23 cellular contexts compared by ENCODE assay signal in the genomic region with DNA sequence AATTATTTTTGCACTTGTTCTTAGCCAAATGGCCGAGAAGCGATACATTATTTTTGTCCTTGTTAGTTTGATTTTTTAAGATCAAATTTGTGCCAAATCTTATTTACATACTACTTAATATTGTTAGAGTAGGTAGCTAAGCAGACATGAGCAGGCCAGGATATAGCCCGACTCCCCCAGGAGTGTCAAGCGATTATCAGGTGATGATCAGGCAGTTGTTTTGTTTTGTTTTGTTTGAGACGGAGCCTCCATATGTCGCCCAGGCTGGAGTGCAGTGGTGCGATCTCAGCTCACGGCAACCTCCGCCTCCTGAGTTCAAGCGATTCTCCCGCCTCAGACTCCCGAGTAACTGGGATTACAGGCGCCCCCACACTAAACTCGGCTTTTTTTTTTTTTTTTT.
"Had no signal": no experiment of that assay in that cellular context is flagged by ENCODE, and none has a peak within 500 bp of the region (broad histone marks: within the 10 kb centered on the region; RNA-seq: fewer than 3 reads in every experiment).

No MANE protein-coding gene starts in this region.

- H3K36me3 Mint-ChIP-seq: activated CD8-positive, alpha-beta memory T cell treated with anti-CD3 and anti-CD28 coated beads, Interleukin-2, amount 10 ng/mL, durations not matched to agents 7 days and 5 days; memory B cell; naive thymus-derived CD4-positive, alpha-beta T cell had no signal

- H3K9me3 Mint-ChIP-seq: activated CD4-positive, alpha-beta T cell treated with anti-CD3 and anti-CD28 coated beads, Interleukin-2, amount 10 ng/mL, durations not matched to agents 7 days and 5 days; activated CD8-positive, alpha-beta T cell treated with anti-CD3 and anti-CD28 coated beads for 36 hours; activated naive CD8-positive, alpha-beta T cell treated with anti-CD3 and anti-CD28 coated beads, Interleukin-2, amount 50 U/mL, for 24 hours; activated T-helper 1 cell treated with anti-CD3 and anti-CD28 coated beads, Interleukin-12 subunit alpha, Interleukin-12 subunit beta, Interleukin-2, Interleukin-4 antibody, amounts not matched to agents 30 ng/mL and 10 ng/mL and 1 ng/mL, durations not matched to agents 14 hours and 24 hours and 36 hours; memory B cell; naive thymus-derived CD4-positive, alpha-beta T cell; neural crest cell; T-helper 2 cell treated with Interferon-gamma antibody and Interleukin-4, amounts not matched to agents 5 μg/mL and 100 μg/mL, for 36 hours had no signal

- H3K27ac ChIP-seq: thoracic aorta, VCaP had no signal

- H3K27me3 Mint-ChIP-seq: activated naive CD8-positive, alpha-beta T cell treated with anti-CD3 and anti-CD28 coated beads, Interleukin-2, amount 50 U/mL, for 24 hours had no signal

- H3K27ac Mint-ChIP-seq: activated CD4-positive, alpha-beta T cell treated with anti-CD3 and anti-CD28 coated beads, Interleukin-2, amount 10 ng/mL, durations not matched to agents 7 days and 5 days; activated CD8-positive, alpha-beta memory T cell treated with anti-CD3 and anti-CD28 coated beads, Interleukin-2, amount 10 ng/mL, durations not matched to agents 7 days and 5 days; activated CD8-positive, alpha-beta T cell treated with anti-CD3 and anti-CD28 coated beads for 36 hours; activated naive CD8-positive, alpha-beta T cell treated with anti-CD3 and anti-CD28 coated beads, Interleukin-2, amount 50 U/mL, for 24 hours; activated T-helper 1 cell treated with anti-CD3 and anti-CD28 coated beads, Interleukin-12 subunit alpha, Interleukin-12 subunit beta, Interleukin-2, Interleukin-4 antibody, amounts not matched to agents 30 ng/mL and 10 ng/mL and 1 ng/mL, durations not matched to agents 14 hours and 24 hours and 36 hours; memory B cell; naive thymus-derived CD4-positive, alpha-beta T cell; T-helper 2 cell treated with Interferon-gamma antibody and Interleukin-4, amounts not matched to agents 5 μg/mL and 100 μg/mL, for 36 hours had no signal

- DNase-seq: activated CD4-positive, alpha-beta T cell treated with anti-CD3 and anti-CD28 coated beads, Interleukin-2, amount 10 ng/mL, durations not matched to agents 7 days and 5 days; activated CD4-positive, CD25-positive, alpha-beta regulatory T cell treated with anti-CD3 and anti-CD28 coated beads, Interleukin-2, amount 50 U/mL, for 72 hours; activated CD8-positive, alpha-beta memory T cell treated with anti-CD3 and anti-CD28 coated beads, Interleukin-2, amount 10 ng/mL, durations not matched to agents 7 days and 5 days; activated CD8-positive, alpha-beta T cell treated with anti-CD3 and anti-CD28 coated beads for 36 hours; activated gamma-delta T cell; activated naive CD4-positive, alpha-beta T cell treated with anti-CD3 and anti-CD28 coated beads, Interleukin-2, amount 50 U/mL, for 16 hours; activated naive CD8-positive, alpha-beta T cell treated with anti-CD3 and anti-CD28 coated beads, Interleukin-2, amount 50 U/mL, for 24 hours; activated T-cell treated with anti-CD3 and anti-CD28 coated beads for 4 hours; cerebellar nuclear complex; cortex of kidney; naive thymus-derived CD4-positive, alpha-beta T cell; retina; spleen; stimulated activated CD4-positive, alpha-beta T cell treated with anti-CD3 and anti-CD28 coated beads, Interleukin-4, amount 100 ng/mL, for 1 hour; stimulated activated naive CD4-positive, alpha-beta T cell; upper lobe of left lung had no signal

- ATAC-seq: activated CD8-positive, alpha-beta memory T cell treated with anti-CD3 and anti-CD28 coated beads, Interleukin-2, amount 10 ng/mL, durations not matched to agents 7 days and 5 days; activated CD8-positive, alpha-beta T cell treated with anti-CD3 and anti-CD28 coated beads for 36 hours; activated naive CD8-positive, alpha-beta T cell treated with anti-CD3 and anti-CD28 coated beads, Interleukin-2, amount 50 U/mL, for 24 hours had no signal

- H3K27me3 ChIP-seq: spleen, upper lobe of left lung had no signal

- H3K36me3 ChIP-seq: spleen, thoracic aorta, upper lobe of left lung had no signal

- H3K4me3 Mint-ChIP-seq: activated CD4-positive, alpha-beta T cell treated with anti-CD3 and anti-CD28 coated beads, Interleukin-2, amount 10 ng/mL, durations not matched to agents 7 days and 5 days; activated CD8-positive, alpha-beta memory T cell treated with anti-CD3 and anti-CD28 coated beads, Interleukin-2, amount 10 ng/mL, durations not matched to agents 7 days and 5 days; activated CD8-positive, alpha-beta T cell treated with anti-CD3 and anti-CD28 coated beads for 36 hours; activated naive CD8-positive, alpha-beta T cell treated with anti-CD3 and anti-CD28 coated beads, Interleukin-2, amount 50 U/mL, for 24 hours; activated T-helper 1 cell treated with anti-CD3 and anti-CD28 coated beads, Interleukin-12 subunit alpha, Interleukin-12 subunit beta, Interleukin-2, Interleukin-4 antibody, amounts not matched to agents 30 ng/mL and 10 ng/mL and 1 ng/mL, durations not matched to agents 14 hours and 24 hours and 36 hours; memory B cell; naive thymus-derived CD4-positive, alpha-beta T cell; neural crest cell; T-helper 2 cell treated with Interferon-gamma antibody and Interleukin-4, amounts not matched to agents 5 μg/mL and 100 μg/mL, for 36 hours had no signal

- H3K4me3 ChIP-seq: spleen, thoracic aorta, upper lobe of left lung had no signal

- H3K9me3 ChIP-seq: spleen, thoracic aorta, upper lobe of left lung had no signal

- FAIRE-seq: endometrium had no signal
